In genomic region chr19:29679598-29680210, GRCh38 we compare ENCODE assay signal across 11 cellular contexts. TPM values are rescaled to one million over a fixed set of nuclear protein-coding genes. Genes with fewer than 3 reads are reported as not detected.
A peak's percentile ranks its signal among the peaks of the same experiment; 100 is the strongest.
DNase-seq lines count a peak whose midpoint lies in the region; ATAC-seq and TF ChIP-seq lines count a peak whose summit lies in the region.
"Had no signal": no experiment of that assay in that cellular context is flagged by ENCODE, and none has a peak within 500 bp of the region (broad histone marks: within the 10 kb centered on the region; RNA-seq: fewer than 3 reads in every experiment).

No MANE protein-coding gene starts in this region.

- CTCF ChIA-PET in activated CD4-positive, alpha-beta T cell treated with anti-CD3 and anti-CD28 coated beads for 36 hours (lab: Charles Lee): interaction anchor here (0.5 to 4.2 kb wide), 3 partner anchors 12 to 83 kb away, joined by 3 to 21 read pairs (median 4); no protein-coding TSS in a partner anchor
- CTCF ChIA-PET in activated CD4-positive, alpha-beta memory T cell treated with anti-CD3 and anti-CD28 coated beads for 36 hours (lab: Charles Lee): interaction anchor here (0.8 to 4.2 kb wide), 8 partner anchors 8 to 69 kb away, joined by 3 to 21 read pairs (median 6); partner anchors contain the start of gene PLEKHF1

- H3K4me3 ChIP-seq in stomach: no peak overlapping the region
- H3K4me3 ChIP-seq: hepatocyte had no signal

- peak overlapping the region; percentile 22 for H3K4me3 Mint-ChIP-seq in activated CD4-positive, alpha-beta T cell treated with anti-CD3 and anti-CD28 coated beads for 36 hours
- H3K4me3 Mint-ChIP-seq in activated CD4-positive, alpha-beta memory T cell treated with anti-CD3 and anti-CD28 coated beads for 36 hours: peak overlapping the region; percentile 4
- peak overlapping the region; percentile 57 to 85 (median 74) for H3K4me3 Mint-ChIP-seq in immature natural killer cell

- TF ChIP-seq EP300 in stomach (IDR thresholded peaks at IDR 0.05): no peak

- peak; percentile 23 for DNase-seq in activated CD4-positive, alpha-beta T cell treated with anti-CD3 and anti-CD28 coated beads for 36 hours
- DNase-seq in activated CD4-positive, alpha-beta T cell treated with anti-CD3 and anti-CD28 coated beads for 48 hours: no peak
- no peak for DNase-seq in activated CD4-positive, alpha-beta memory T cell treated with anti-CD3 and anti-CD28 coated beads for 36 hours
- DNase-seq in immature natural killer cell (no peak), stomach (no peak), GF-D8 (lab: John Stamatoyannopoulos, UW) (no peak), NCI-H2029 (lab: John Stamatoyannopoulos, UW) (no peak)
- DNase-seq: NCI-H2081 had no signal

- H3K27me3 Mint-ChIP-seq in activated CD4-positive, alpha-beta T cell treated with anti-CD3 and anti-CD28 coated beads for 36 hours: no peaks in the 10 kb centered on the region
- H3K27me3 Mint-ChIP-seq in activated CD4-positive, alpha-beta memory T cell treated with anti-CD3 and anti-CD28 coated beads for 36 hours: no peaks in the 10 kb centered on the region
- peaks cover 18 to 33% (median 30%) of the 10 kb centered on the region in 3 donors for H3K27me3 Mint-ChIP-seq in immature natural killer cell (ENCODE audit: low read depth in 3 of 3)

- intact Hi-C loops in activated CD4-positive, alpha-beta T cell treated with anti-CD3 and anti-CD28 coated beads for 36 hours (cut with DNase I, micrococcal nuclease): loop anchor here (1.0 to 2.0 kb wide), 3 partner anchors 7 to 14 kb away; partner anchors contain the start of gene PLEKHF1 (in 1 of the 2)
- intact Hi-C loops in activated CD4-positive, alpha-beta memory T cell treated with anti-CD3 and anti-CD28 coated beads for 36 hours (cut with micrococcal nuclease): loop anchor here (1.0 kb wide), 2 partner anchors 8 to 12 kb away; no protein-coding TSS in a partner anchor
- intact Hi-C loops in stomach (cut with DNase I; ENCODE audit: low total_unique reads): no loop called here

- POLR2A ChIA-PET in activated CD4-positive, alpha-beta T cell treated with anti-CD3 and anti-CD28 coated beads for 36 hours (lab: Charles Lee): no interaction called here
- POLR2A ChIA-PET in activated CD4-positive, alpha-beta memory T cell treated with anti-CD3 and anti-CD28 coated beads for 36 hours (lab: Charles Lee): interaction anchor here (1.9 to 6.3 kb wide), 2 partner anchors 12 to 73 kb away, joined by 7 to 37 read pairs; partner anchors contain the start of genes PLEKHF1 and POP4

- H3K9me3 ChIP-seq in stomach: no peaks in the 10 kb centered on the region

- H3K36me3 Mint-ChIP-seq in activated CD4-positive, alpha-beta T cell treated with anti-CD3 and anti-CD28 coated beads for 36 hours (ENCODE audit: low read depth): peaks cover 10% of the 10 kb centered on the region
- peaks cover 17% of the 10 kb centered on the region for H3K36me3 Mint-ChIP-seq in activated CD4-positive, alpha-beta memory T cell treated with anti-CD3 and anti-CD28 coated beads for 36 hours
- H3K36me3 Mint-ChIP-seq in immature natural killer cell: peaks cover 3 to 31% (median 3%) of the 10 kb centered on the region in 3 donors

- H3K27ac ChIP-seq in stomach: peak overlapping the region in 4 of 5 donors; percentile 27 to 75 (median 50)
- H3K27ac ChIP-seq: hepatocyte, KMS-11 had no signal

- ATAC-seq in activated CD4-positive, alpha-beta T cell treated with anti-CD3 and anti-CD28 coated beads for 36 hours: no peak
- no peak for ATAC-seq in HG02970 (IDR thresholded peaks at IDR 0.05; ENCODE audit: low FRiP score, unreplicated experiment)

- TF ChIP-seq CTCF in stomach (IDR thresholded peaks at IDR 0.05): no peak

- peak overlapping the region; percentile 91 for H3K27ac Mint-ChIP-seq in activated CD4-positive, alpha-beta T cell treated with anti-CD3 and anti-CD28 coated beads for 36 hours
- peak overlapping the region; percentile 90 for H3K27ac Mint-ChIP-seq in activated CD4-positive, alpha-beta memory T cell treated with anti-CD3 and anti-CD28 coated beads for 36 hours
- H3K27ac Mint-ChIP-seq in immature natural killer cell: peak overlapping the region; percentile 96 to 100 (median 98)

- H3K27me3 ChIP-seq in stomach: no peaks in the 10 kb centered on the region
- H3K27me3 ChIP-seq: hepatocyte had no signal

- H3K4me1 Mint-ChIP-seq in activated CD4-positive, alpha-beta T cell treated with anti-CD3 and anti-CD28 coated beads for 36 hours: peaks cover 76% of the 10 kb centered on the region
- peaks cover 66% of the 10 kb centered on the region for H3K4me1 Mint-ChIP-seq in activated CD4-positive, alpha-beta memory T cell treated with anti-CD3 and anti-CD28 coated beads for 36 hours (ENCODE audit: low read depth)
- peaks cover 88 to 95% of the 10 kb centered on the region in 2 donors for H3K4me1 Mint-ChIP-seq in immature natural killer cell

- H3K9me3 Mint-ChIP-seq in activated CD4-positive, alpha-beta T cell treated with anti-CD3 and anti-CD28 coated beads for 36 hours (ENCODE audit: low read depth): no peaks in the 10 kb centered on the region
- no peaks in the 10 kb centered on the region for H3K9me3 Mint-ChIP-seq in activated CD4-positive, alpha-beta memory T cell treated with anti-CD3 and anti-CD28 coated beads for 36 hours
- H3K9me3 Mint-ChIP-seq in immature natural killer cell: peaks cover 0 to 2% (median 0%) of the 10 kb centered on the region in 6 donors

- 80 to 92% (median 89%) methylated on average over 9 of the region's 9 CpGs for WGBS in stomach, 5 donors

- TF ChIP-seq POLR2A in stomach (IDR thresholded peaks at IDR 0.05): no peak

- peaks cover 20 to 38% (median 26%) of the 10 kb centered on the region in 4 donors for H3K36me3 ChIP-seq in stomach

- H3K4me1 ChIP-seq in stomach: peaks cover 59 to 73% (median 65%) of the 10 kb centered on the region in 4 donors

RNA-seq across cellular contexts. Expression of gene PLEKHF1, which starts 14.4 kb away (rescaled TPM):
- 10 to 100 TPM; 25.4 to 26.6 TPM for total RNA-seq in activated CD4-positive, alpha-beta T cell treated with anti-CD3 and anti-CD28 coated beads for 36 hours
- 10 to 100 TPM; 23.6 to 24.3 TPM for total RNA-seq in activated CD4-positive, alpha-beta memory T cell treated with anti-CD3 and anti-CD28 coated beads for 36 hours
- polyA plus RNA-seq in immature natural killer cell: 100 to 1,000 TPM; 107 to 244 (median 141) TPM
- total RNA-seq in stomach: 10 to 100 TPM in 1 of 5 donors, 1 to 10 TPM in 4; 1.8 to 13.6 (median 6.1) TPM
- 1 to 10 TPM; 5.2 to 8.4 (median 6.7) TPM for polyA plus RNA-seq in stomach

RNA-seq across cellular contexts. Expression of gene C19orf12, which starts 35.4 kb away (rescaled TPM):
- 10 to 100 TPM; 26.7 to 35.7 TPM for total RNA-seq in activated CD4-positive, alpha-beta T cell treated with anti-CD3 and anti-CD28 coated beads for 36 hours
- 10 to 100 TPM; 32.6 to 32.8 TPM for total RNA-seq in activated CD4-positive, alpha-beta memory T cell treated with anti-CD3 and anti-CD28 coated beads for 36 hours
- polyA plus RNA-seq in immature natural killer cell (10 to 100 TPM; 32.4 to 68.3 (median 60.3) TPM), stomach (10 to 100 TPM in 2 of 3 donors, 1 to 10 TPM in 1; 9.9 to 15.3 (median 13.7) TPM)
- total RNA-seq in stomach: 10 to 100 TPM in 4 of 5 donors, 1 to 10 TPM in 1; 4.6 to 67.2 (median 33.0) TPM

Comparison
In these comparisons a context has a peak if more than half of its experiments do, and no peak if none do; other contexts are left out.
1. H3K4me3 Mint-ChIP-seq: peak in every context shown above with its lines; median percentile 74 in immature natural killer cell; 22 in activated CD4-positive, alpha-beta T cell treated with anti-CD3 and anti-CD28 coated beads for 36 hours; 4 in activated CD4-positive, alpha-beta memory T cell treated with anti-CD3 and anti-CD28 coated beads for 36 hours.